Comparison of ENCODE assay signal across 8 cellular contexts in the genomic region with DNA sequence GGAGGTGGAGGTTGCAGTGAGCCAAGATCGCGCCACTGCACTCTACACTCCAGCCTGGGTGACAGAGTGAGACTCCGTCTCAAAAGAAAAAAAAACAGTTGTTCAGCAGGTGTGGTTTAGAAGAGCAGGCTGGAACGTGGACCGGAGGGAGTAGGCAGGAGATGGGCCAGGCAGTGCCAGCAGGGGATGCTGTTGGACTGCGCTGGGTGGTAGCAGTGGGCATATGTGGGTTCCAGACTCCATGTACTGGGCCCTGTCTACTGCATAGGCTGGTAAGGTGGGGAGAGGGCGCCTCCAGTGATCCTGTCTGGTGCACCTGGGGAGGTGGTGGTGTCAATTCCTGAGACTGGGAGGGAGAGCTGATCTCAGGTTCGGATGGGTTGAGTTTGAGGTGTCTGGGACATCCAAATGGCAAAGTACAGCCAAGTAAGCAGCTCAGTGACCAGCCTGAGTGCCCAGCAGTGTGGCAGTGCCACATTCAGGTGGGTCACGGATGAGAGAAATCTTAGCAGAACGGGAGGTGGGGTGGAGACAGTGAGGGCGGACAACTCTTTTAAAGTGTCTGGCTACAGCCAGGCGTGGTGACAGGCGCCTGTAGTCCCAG. TPM values are rescaled to one million over a fixed set of nuclear protein-coding genes. Genes with fewer than 3 reads are reported as not detected.
DNase-seq lines count a peak whose midpoint lies in the region; ATAC-seq and TF ChIP-seq lines count a peak whose summit lies in the region.

No MANE protein-coding gene starts in this region.

- no peaks in the 10 kb centered on the region for H3K79me2 ChIP-seq in PC-3 (ENCODE audit: low read length)

- POLR2A ChIA-PET in PC-3 (lab: Charles Lee; ENCODE audit: unreplicated experiment) = no interaction called here

- no peaks in the 10 kb centered on the region for H4K20me1 ChIP-seq in PC-3 (ENCODE audit: low read length)

- H3K36me3 ChIP-seq in PC-3 (ENCODE audit: low read depth, low read length) (no peaks in the 10 kb centered on the region; the same call in 1 of the 2 replicates), heart right ventricle (peaks cover 0 to 56% (median 9%) of the 10 kb centered on the region in 9 donors)

- 85 to 87% methylated on average over 13 of the region's 13 CpGs for WGBS in heart right ventricle, 2 donors

- DNase-seq in activated gamma-delta T cell treated with Interleukin-2 at 50 U/mL for 16 hours = peak; percentile 51
- no peak for DNase-seq in activated gamma-delta T cell (lab: John Stamatoyannopoulos, UW)
- peak; percentile 30 for DNase-seq in PC-3
- peak; percentile 22 for DNase-seq in activated T-helper 9 cell treated with anti-CD3 and anti-CD28 coated beads, Interleukin-2, amount 50 U/mL, for 16 hours (ENCODE audit: low read depth)
- DNase-seq in heart right ventricle = peak; percentile 9 to 29
- DNase-seq in stimulated activated CD4-positive, alpha-beta T cell treated with anti-CD3 and anti-CD28 coated beads, Interleukin-1b, Interleukin-23, amount 100 ng/mL, for 1 hour (ENCODE audit: low read depth in 2 of 2) = peak; percentile 6 to 27
- no peak for DNase-seq in NCI-H1694 treated with DMSO at 0.1 percent for 48 hours (lab: John Stamatoyannopoulos, UW)

- no TSS peak for BruUV-seq in PC-3 (replicated peaks; lab: Mats Ljungman, UMichigan)

- peak; percentile 60 for TF ChIP-seq CTCF in PC-3 (conservative IDR thresholded peaks at IDR 0.05; ENCODE audit: low read depth, low read length)
- TF ChIP-seq CTCF in heart right ventricle (IDR thresholded peaks at IDR 0.05) = peak in 7 of 9 donors; percentile 23 to 62 (median 34)

- no peak overlapping the region for H3K4me2 ChIP-seq in PC-3 (ENCODE audit: low read length)

- no peak overlapping the region for H3K4me3 ChIP-seq in PC-3 (ENCODE audit: low read length)
- H3K4me3 ChIP-seq in heart right ventricle = no peak overlapping the region

- no peaks in the 10 kb centered on the region for H3K4me1 ChIP-seq in PC-3 (ENCODE audit: insufficient read depth, low read length)
- peaks cover 0 to 29% (median 0%) of the 10 kb centered on the region in 9 donors for H3K4me1 ChIP-seq in heart right ventricle

- ATAC-seq in PC-3 (peak; percentile 81), heart right ventricle (peak in 7 of 8 donors; percentile 34 to 66 (median 58)), GM21619 (IDR thresholded peaks at IDR 0.05; ENCODE audit: unreplicated experiment) (no peak)

- H3K9ac ChIP-seq in PC-3 (ENCODE audit: low read length) = no peak overlapping the region

- H3K27me3 ChIP-seq in PC-3 (ENCODE audit: low read length) (no peaks in the 10 kb centered on the region), heart right ventricle (no peaks in the 10 kb centered on the region)

- CTCF ChIA-PET in PC-3 (lab: Charles Lee) = no interaction called here

- no peak overlapping the region for H2AFZ ChIP-seq in PC-3 (ENCODE audit: low read length)

- H3K9me3 ChIP-seq in PC-3 (ENCODE audit: low read length) = no peaks in the 10 kb centered on the region
- no peaks in the 10 kb centered on the region for H3K9me3 ChIP-seq in heart right ventricle

- H3K9me2 ChIP-seq in PC-3 (replicated peaks; ENCODE audit: low read length) = no peaks in the 10 kb centered on the region

- H3F3A ChIP-seq in PC-3 (ENCODE audit: low read length, unreplicated experiment) = no peaks in the 10 kb centered on the region

- H3K27ac ChIP-seq in PC-3 (ENCODE audit: low read length) (no peak overlapping the region), heart right ventricle (peak overlapping the region in 1 of 10 donors; percentile 56)

- intact Hi-C loops in PC-3 (cut with micrococcal nuclease) = no loop called here
- intact Hi-C loops in heart right ventricle (cut with DNase I) = no loop called here

RNA-seq across cellular contexts. Expression of a gene that starts 25.9 kb away (rescaled TPM):
- total RNA-seq in PC-3 (2014; rRNA removed) = 23.6 and 32.8 TPM in 2 replicates
- total RNA-seq in heart right ventricle = 10 to 100 TPM; 32.3 to 53.1 (median 43.3) TPM
- polyA plus RNA-seq in heart right ventricle = 10 to 100 TPM; 65.6 to 95.2 TPM

RNA-seq across cellular contexts. Expression of a gene that starts 35.7 kb away (rescaled TPM):
- total RNA-seq in PC-3 (2014; rRNA removed) (28.2 and 28.9 TPM in 2 replicates), heart right ventricle (10 to 100 TPM; 17.1 to 28.4 (median 23.4) TPM)
- polyA plus RNA-seq in heart right ventricle = 10 to 100 TPM; 10.7 to 13.6 TPM

RNA-seq across cellular contexts. Expression of a gene that starts 39.0 kb away (rescaled TPM):
- total RNA-seq in PC-3 (2014; rRNA removed) (125 and 153 TPM in 2 replicates), heart right ventricle (100 to 1,000 TPM; 217 to 323 (median 286) TPM)
- 100 to 1,000 TPM in 1 of 2 donors, 10 to 100 TPM in 1; 75.4 to 185 TPM for polyA plus RNA-seq in heart right ventricle

RNA-seq across cellular contexts. Expression of a gene that starts 58.9 kb away (rescaled TPM):
- total RNA-seq in PC-3 (2014; rRNA removed) (46.0 and 56.3 TPM in 2 replicates), heart right ventricle (100 to 1,000 TPM in 9 of 10 donors, 10 to 100 TPM in 1; 94.8 to 139 (median 126) TPM)
- polyA plus RNA-seq in heart right ventricle = 10 to 100 TPM; 46.9 to 47.3 TPM

Comparison
In these comparisons a context has a peak if more than half of its experiments do, and no peak if none do; other contexts are left out.
1. DNase-seq: peak in activated gamma-delta T cell treated with Interleukin-2 at 50 U/mL for 16 hours (single experiment), PC-3 (single experiment), activated T-helper 9 cell treated with anti-CD3 and anti-CD28 coated beads, Interleukin-2, amount 50 U/mL, for 16 hours (single experiment), heart right ventricle (2 of 2) and stimulated activated CD4-positive, alpha-beta T cell treated with anti-CD3 and anti-CD28 coated beads, Interleukin-1b, Interleukin-23, amount 100 ng/mL, for 1 hour (2 of 2); none in activated gamma-delta T cell (single experiment) and NCI-H1694 treated with DMSO at 0.1 percent for 48 hours (single experiment).